Comparison of ENCODE assay signal across 1 cellular context in genomic region chr15:52528465-52529288, GRCh38.
TF ChIP-seq lines count a peak whose summit lies in the region.

TSS of gene MYO5A (minus strand) at chr15:52528880. CDS start at chr15:52528806, 74 bp downstream.

TF ChIP-seq in GM12878, 131 proteins besides CTCF, POLR2A, EP300 and RAD21 (continued from another document and continues in another):
- no peak for TF ChIP-seq PRDM15 (CRISPR knock-in tag; IDR thresholded peaks at IDR 0.05)
- no peak for TF ChIP-seq ZBTB4 (CRISPR knock-in tag; IDR thresholded peaks at IDR 0.05)
- no peak for TF ChIP-seq CHD1 (IDR thresholded peaks at IDR 0.05; ENCODE audit: low read depth, low read length)
- peak; percentile 60 for TF ChIP-seq GATAD2B (conservative IDR thresholded peaks at IDR 0.05; ENCODE audit: low read depth)
- no peak for TF ChIP-seq CBX3 (IDR thresholded peaks at IDR 0.05; ENCODE audit: borderline replicate concordance, low read depth)
- no peak for TF ChIP-seq ESRRA (IDR thresholded peaks at IDR 0.05; ENCODE audit: low read length)
- TF ChIP-seq CBFB (IDR thresholded peaks at IDR 0.05; ENCODE audit: low read depth) = no peak
- TF ChIP-seq PBX3 (IDR thresholded peaks at IDR 0.05; ENCODE audit: insufficient replicate concordance, low read depth, low read length) = no peak
- no peak for TF ChIP-seq CREM (IDR thresholded peaks at IDR 0.05; ENCODE audit: low read depth)
- TF ChIP-seq HDAC6 (IDR thresholded peaks at IDR 0.05; ENCODE audit: unreplicated experiment) = no peak
- TF ChIP-seq ELK1 (IDR thresholded peaks at IDR 0.05; ENCODE audit: low read depth, low read length) = no peak
- TF ChIP-seq BACH1 (IDR thresholded peaks at IDR 0.05; ENCODE audit: borderline replicate concordance) = no peak
- TF ChIP-seq RFX5 (IDR thresholded peaks at IDR 0.05; ENCODE audit: low read depth, low read length) = no peak
- peak; percentile 73 for TF ChIP-seq RELA (IDR thresholded peaks at IDR 0.05; ENCODE audit: borderline replicate concordance, partially characterized antibody)
- TF ChIP-seq ZNF217 (IDR thresholded peaks at IDR 0.05) = no peak; the same call in 1 of the 2 replicates
- no peak for TF ChIP-seq RAD51 (IDR thresholded peaks at IDR 0.05)
- TF ChIP-seq PAX8 (IDR thresholded peaks at IDR 0.05) = no peak
- TF ChIP-seq SREBF1 (IDR thresholded peaks at IDR 0.05; ENCODE audit: low read length) = no peak
- no peak for TF ChIP-seq TCF12 (IDR thresholded peaks at IDR 0.05; ENCODE audit: low read depth, low read length)
- no peak for TF ChIP-seq POU2F2 (IDR thresholded peaks at IDR 0.05; ENCODE audit: borderline replicate concordance, low read depth, low read length)
- TF ChIP-seq ATF7 (IDR thresholded peaks at IDR 0.05; ENCODE audit: low read depth) = no peak
- no peak for TF ChIP-seq ZNF274 (IDR thresholded peaks at IDR 0.05; ENCODE audit: insufficient read depth, insufficient read length)
- no peak for TF ChIP-seq FOXM1 (IDR thresholded peaks at IDR 0.05; ENCODE audit: low read depth, low read length)
- TF ChIP-seq RELB (IDR thresholded peaks at IDR 0.05; ENCODE audit: low read depth) = no peak
- TF ChIP-seq MYC (IDR thresholded peaks at IDR 0.05; ENCODE audit: insufficient read depth, insufficient read length, insufficient replicate concordance, low read length, severe bottlenecking) = peak; percentile 54
- peak; percentile 78 for TF ChIP-seq YY1 (IDR thresholded peaks at IDR 0.05; ENCODE audit: low read depth, low read length)
- no peak for TF ChIP-seq E2F4 (IDR thresholded peaks at IDR 0.05; ENCODE audit: low read depth, low read length)
- TF ChIP-seq ZNF384 (IDR thresholded peaks at IDR 0.05; ENCODE audit: borderline replicate concordance, low read depth, low read length) = no peak
- no peak for TF ChIP-seq CHD2 (IDR thresholded peaks at IDR 0.05; ENCODE audit: borderline replicate concordance, low read depth, low read length)
- TF ChIP-seq HDGF (IDR thresholded peaks at IDR 0.05) = no peak
- TF ChIP-seq MXI1 (IDR thresholded peaks at IDR 0.05; ENCODE audit: low read depth, low read length) = no peak
- no peak for TF ChIP-seq USF2 (IDR thresholded peaks at IDR 0.05; ENCODE audit: borderline replicate concordance, low read depth, low read length)
- no peak for TF ChIP-seq SUPT20H (IDR thresholded peaks at IDR 0.05; ENCODE audit: borderline replicate concordance, control insufficient read depth, low read depth, low read length)
- no peak for TF ChIP-seq ZZZ3 (IDR thresholded peaks at IDR 0.05; ENCODE audit: control insufficient read depth, insufficient read length, low read depth)
- TF ChIP-seq MYB (IDR thresholded peaks at IDR 0.05; ENCODE audit: borderline replicate concordance, low read depth, low read length) = no peak
- TF ChIP-seq BCL3 (IDR thresholded peaks at IDR 0.05; ENCODE audit: borderline replicate concordance, insufficient read depth, low read depth, low read length, poor library complexity, severe bottlenecking) = no peak
- no peak for TF ChIP-seq SIX5 (IDR thresholded peaks at IDR 0.05; ENCODE audit: low read depth, low read length, severe bottlenecking)
- no peak for TF ChIP-seq IRF4 (IDR thresholded peaks at IDR 0.05; ENCODE audit: low read depth, low read length)
- TF ChIP-seq SREBF2 (IDR thresholded peaks at IDR 0.05; ENCODE audit: low read length) = no peak
- TF ChIP-seq ZBTB40 (IDR thresholded peaks at IDR 0.05; ENCODE audit: borderline replicate concordance) = no peak
- no peak for TF ChIP-seq PML (IDR thresholded peaks at IDR 0.05; ENCODE audit: low read length)
- TF ChIP-seq EGR1 (IDR thresholded peaks at IDR 0.05; ENCODE audit: borderline replicate concordance in 1 of 2, low read depth in 2 of 2, low read length in 2 of 2) = 0 out of 3 replicates have a peak, but pooled peaks of 1 of the 2 experiments have one; percentile 22
- TF ChIP-seq TCF3 (IDR thresholded peaks at IDR 0.05; ENCODE audit: borderline replicate concordance, insufficient read depth, low read depth, low read length) = no peak
- no peak for TF ChIP-seq TCF7 (IDR thresholded peaks at IDR 0.05; ENCODE audit: borderline replicate concordance)
